8 cellular contexts compared by ENCODE assay signal in the genomic region with DNA sequence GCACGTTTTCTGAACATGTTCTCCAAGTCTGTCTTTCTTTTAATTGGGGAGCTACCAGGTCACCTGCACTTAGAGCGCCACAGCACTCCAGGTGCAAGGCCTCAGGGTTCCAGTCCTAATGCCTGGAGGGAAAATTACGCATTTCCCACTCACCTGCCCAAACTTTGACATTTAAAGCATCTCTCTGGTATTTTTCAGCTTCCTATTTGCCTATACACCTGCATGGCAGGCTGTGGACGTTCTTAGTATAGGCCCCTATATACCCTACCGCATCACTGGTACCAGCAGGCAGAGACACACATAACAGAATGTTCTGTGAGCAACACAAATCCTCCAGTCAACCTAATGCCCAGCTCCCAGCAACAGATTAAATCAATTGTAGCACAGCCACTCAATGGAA.
DNase-seq lines count a peak whose midpoint lies in the region; ATAC-seq and TF ChIP-seq lines count a peak whose summit lies in the region.

No MANE protein-coding gene starts in this region.

- no peak for TF ChIP-seq CTCF in lower leg skin (IDR thresholded peaks at IDR 0.05)

- H3K36me3 Mint-ChIP-seq in activated T-cell treated with anti-CD3 and anti-CD28 coated beads, Interleukin-2, amount 50 U/mL, for 4 hours (ENCODE audit: insufficient read depth) = peaks cover 2% of the 10 kb centered on the region

- no peak overlapping the region for H3K27ac ChIP-seq in ectodermal cell (ENCODE audit: insufficient read depth, low read depth, low read length, poor library complexity, severe bottlenecking)

- no peak overlapping the region for H3K9ac ChIP-seq in skeletal muscle satellite cell (ENCODE audit: low read depth, low read length)

- no peak for ATAC-seq in activated T-cell treated with anti-CD3 and anti-CD28 coated beads, Interleukin-2, amount 50 U/mL, for 4 hours
- no peak for ATAC-seq in HG03469 (IDR thresholded peaks at IDR 0.05; ENCODE audit: unreplicated experiment)

- peaks cover 8% of the 10 kb centered on the region for H3K9me3 Mint-ChIP-seq in activated T-cell treated with anti-CD3 and anti-CD28 coated beads, Interleukin-2, amount 50 U/mL, for 4 hours

- H3K4me2 ChIP-seq in skeletal muscle satellite cell (ENCODE audit: low read length) = peak overlapping the region; percentile 90

- peak overlapping the region; percentile 7 for H3K4me3 Mint-ChIP-seq in activated T-cell treated with anti-CD3 and anti-CD28 coated beads, Interleukin-2, amount 50 U/mL, for 4 hours

- H3K4me1 ChIP-seq in ectodermal cell (ENCODE audit: control insufficient read depth, insufficient read depth, low read length) (peaks cover 6% of the 10 kb centered on the region), skeletal muscle satellite cell (ENCODE audit: control insufficient read depth, insufficient read depth, low read length) (peaks cover 6% of the 10 kb centered on the region)

- H3K27me3 Mint-ChIP-seq in activated T-cell treated with anti-CD3 and anti-CD28 coated beads, Interleukin-2, amount 50 U/mL, for 4 hours (ENCODE audit: low read depth) = no peaks in the 10 kb centered on the region

- H3K27me3 ChIP-seq in ectodermal cell (ENCODE audit: control insufficient read depth, insufficient read depth, low read length, poor library complexity, severe bottlenecking) (no peaks in the 10 kb centered on the region), skeletal muscle satellite cell (ENCODE audit: control insufficient read depth, insufficient read depth, low read length) (no peaks in the 10 kb centered on the region)

- peaks cover 8% of the 10 kb centered on the region for H3K4me1 Mint-ChIP-seq in activated T-cell treated with anti-CD3 and anti-CD28 coated beads, Interleukin-2, amount 50 U/mL, for 4 hours (ENCODE audit: low read depth)

- no peak for TF ChIP-seq POLR2A in lower leg skin (IDR thresholded peaks at IDR 0.05)

- H3K9me3 ChIP-seq in ectodermal cell (ENCODE audit: control insufficient read depth, low read length) (no peaks in the 10 kb centered on the region), skeletal muscle satellite cell (replicated peaks; ENCODE audit: low read length) (peaks cover 4% of the 10 kb centered on the region)

- intact Hi-C loops in lower leg skin (cut with DNase I; ENCODE audit: low total_unique reads) = no loop called here

- no peak for DNase-seq in activated T-cell treated with anti-CD3 and anti-CD28 coated beads, Interleukin-2, amount 50 U/mL, for 4 hours
- DNase-seq in activated T-cell treated with anti-CD3 and anti-CD28 coated beads, Interleukin-2, amount 50 U/mL, for 1 hour = no peak
- DNase-seq in NCI-H748 (lab: John Stamatoyannopoulos, UW; ENCODE audit: unreplicated experiment) (peak; percentile 46), lower leg skin (ENCODE audit: low spot score in 2 of 2) (no peak)
- no peak for DNase-seq in activated CD4-positive, CD25-positive, alpha-beta regulatory T cell treated with anti-CD3 and anti-CD28 coated beads, Interleukin-2, amount 50 U/mL, for 72 hours

- H3K4me3 ChIP-seq in ectodermal cell (ENCODE audit: insufficient read depth, low read depth, low read length) (peak overlapping the region; percentile 65), skeletal muscle satellite cell (ENCODE audit: low read length) (no peak overlapping the region), lower leg skin (ENCODE audit: low read depth, poor library complexity, severe bottlenecking) (no peak overlapping the region)

- H3K36me3 ChIP-seq in ectodermal cell (ENCODE audit: control insufficient read depth, insufficient read depth, low read length) = no peaks in the 10 kb centered on the region
- no peaks in the 10 kb centered on the region for H3K36me3 ChIP-seq in skeletal muscle satellite cell (ENCODE audit: insufficient read depth, low read length)

- WGBS in ectodermal cell, 2 experiments = 81 to 84% methylated on average over 5 of the region's 5 CpGs
- 69 to 71% methylated on average over 5 of the region's 5 CpGs for WGBS in lower leg skin, 2 donors
